Comparison of ENCODE assay signal across 8 cellular contexts in genomic region chr11:94183886-94184264, GRCh38. TPM values are rescaled to one million over a fixed set of nuclear protein-coding genes. Genes with fewer than 3 reads are reported as not detected.
DNase-seq lines count a peak whose midpoint lies in the region; ATAC-seq, FAIRE-seq and TF ChIP-seq lines count a peak whose summit lies in the region.

No MANE protein-coding gene starts in this region.

- H3K36me3 Mint-ChIP-seq in immature natural killer cell = peaks cover 22 to 32% (median 25%) of the 10 kb centered on the region in 3 donors

- no peaks in the 10 kb centered on the region for H3K4me1 Mint-ChIP-seq in immature natural killer cell

- peaks cover 0 to 2% (median 0%) of the 10 kb centered on the region in 6 donors for H3K9me3 Mint-ChIP-seq in immature natural killer cell

- peaks cover 0 to 2% (median 0%) of the 10 kb centered on the region in 3 donors for H3K27me3 Mint-ChIP-seq in immature natural killer cell (ENCODE audit: low read depth in 3 of 3)

- ATAC-seq in HG02798 (IDR thresholded peaks at IDR 0.05; ENCODE audit: poor library complexity, unreplicated experiment) = peak; percentile 90

- no peak for TF ChIP-seq POLR2A in GM12892 (IDR thresholded peaks at IDR 0.05; ENCODE audit: low read depth, low read length)

- FAIRE-seq in GM12892 (lab: Jason Lieb, UNC) = peak; percentile 94

- DNase-seq in Ammon's horn (ENCODE audit: low spot score) (peak; percentile 48), GM12892 (ENCODE audit: insufficient read length) (peak; percentile 5), NCI-H526 treated with DMSO at 0.1 percent for 48 hours (lab: John Stamatoyannopoulos, UW) (peak; percentile 30), astrocyte of the hippocampus (ENCODE audit: low read depth, low spot score) (peak; percentile 80), immature natural killer cell (peak in 2 of 3 donors; percentile 10 to 12), NCI-H2029 treated with DMSO at 0.1 percent for 48 hours (lab: John Stamatoyannopoulos, UW) (no peak)
- peak; percentile 40 for DNase-seq in stimulated activated CD4-positive, alpha-beta T cell treated with anti-CD3 and anti-CD28 coated beads, Interleukin-15, amount 100 ng/mL, for 24 hours

- H3K4me3 Mint-ChIP-seq in immature natural killer cell = no peak overlapping the region

- H3K27ac Mint-ChIP-seq in immature natural killer cell = no peak overlapping the region

RNA-seq across cellular contexts. Expression of gene PANX1, which starts 55.2 kb away (rescaled TPM):
- 9.6 TPM for polyA plus RNA-seq in GM12892 (2012; ENCODE audit: missing spikeins)
- 10 to 100 TPM in 2 of 3 donors, 1 to 10 TPM in 1; 9.2 to 16.0 (median 12.8) TPM for polyA plus RNA-seq in immature natural killer cell
